6 cellular contexts compared by ENCODE assay signal in the genomic region with DNA sequence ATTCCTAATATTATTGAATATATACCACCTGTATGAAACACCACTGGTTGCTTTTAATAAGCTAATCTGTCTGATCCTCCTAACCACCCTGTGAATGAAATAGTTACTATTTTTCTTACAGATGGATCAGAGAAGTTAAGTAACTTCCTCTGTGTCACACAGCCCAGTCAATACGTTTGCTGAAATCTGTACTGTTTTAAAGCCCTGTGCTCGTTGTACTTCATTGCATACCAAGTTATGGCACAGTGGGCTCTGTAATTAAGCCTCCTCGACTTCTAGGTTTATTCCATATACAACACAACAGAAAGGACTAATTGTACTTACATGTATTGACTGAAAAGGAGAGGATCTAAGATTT.
"Had no signal": no experiment of that assay in that cellular context is flagged by ENCODE, and none has a peak within 500 bp of the region (broad histone marks: within the 10 kb centered on the region; RNA-seq: fewer than 3 reads in every experiment).

No MANE protein-coding gene starts in this region.

- H3K9me3 ChIP-seq: HAP-1 had no signal

- H3K27ac ChIP-seq: HL-60 had no signal

- H2AFZ ChIP-seq: GM23338 had no signal

- DNase-seq: KG1 had no signal

- H3K4me3 ChIP-seq: GM23338, HAP-1 had no signal

- H3K4me2 ChIP-seq: GM23338 had no signal

- H3K4me1 ChIP-seq: HAP-1 had no signal

- FAIRE-seq: HepG2 had no signal

- H3K36me3 ChIP-seq: HAP-1 had no signal

- ATAC-seq: HCT116 had no signal
